In the genomic region with DNA sequence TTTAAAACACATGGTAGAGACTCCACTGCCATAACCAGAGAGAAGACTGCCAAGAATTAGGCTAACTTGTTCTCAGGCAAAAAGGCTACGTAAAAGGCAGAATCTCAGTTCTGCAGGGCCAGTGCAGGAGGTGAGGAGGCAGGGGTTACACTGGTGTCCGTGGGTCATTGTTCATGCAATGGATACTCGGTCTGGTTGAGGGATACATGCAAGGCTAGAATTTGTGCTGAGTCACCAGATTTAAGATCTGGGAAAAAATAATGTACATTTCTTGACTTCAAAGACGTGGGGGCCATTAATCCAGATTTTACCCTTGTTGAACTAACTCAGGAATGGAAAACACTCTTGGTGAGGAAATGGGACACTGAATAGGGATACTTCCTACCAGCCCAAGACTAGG, we compare ENCODE assay signal across 1 cellular context.
TF ChIP-seq lines count a peak whose summit lies in the region.

No MANE protein-coding gene starts in this region.

TF ChIP-seq in IMR-90, 13 proteins besides CTCF, POLR2A, EP300 and RAD21:
- TF ChIP-seq BHLHE40 (IDR thresholded peaks at IDR 0.05; ENCODE audit: low read depth, low read length), result no peak
- no peak for TF ChIP-seq ELK1 (IDR thresholded peaks at IDR 0.05; ENCODE audit: borderline replicate concordance, low read depth, low read length)
- TF ChIP-seq MAZ (IDR thresholded peaks at IDR 0.05; ENCODE audit: borderline replicate concordance, low read depth, low read length), result no peak
- TF ChIP-seq NFE2L2 (IDR thresholded peaks at IDR 0.05; ENCODE audit: low read depth, low read length), result peak; percentile 64; the same call in 1 of the 2 replicates
- no peak for TF ChIP-seq RFX5 (IDR thresholded peaks at IDR 0.05; ENCODE audit: low read depth, low read length)
- TF ChIP-seq CHD1 (IDR thresholded peaks at IDR 0.05; ENCODE audit: low read depth, low read length), result no peak
- TF ChIP-seq RCOR1 (IDR thresholded peaks at IDR 0.05; ENCODE audit: insufficient replicate concordance, low read length), result no peak
- no peak for TF ChIP-seq FOS (IDR thresholded peaks at IDR 0.05; ENCODE audit: low read depth, low read length)
- peak; percentile 93 for TF ChIP-seq MAFK (IDR thresholded peaks at IDR 0.05; ENCODE audit: low read depth, low read length)
- TF ChIP-seq CEBPB (IDR thresholded peaks at IDR 0.05; ENCODE audit: low read depth, low read length), result no peak
